Comparison of ENCODE assay signal across 10 cellular contexts in the genomic region with DNA sequence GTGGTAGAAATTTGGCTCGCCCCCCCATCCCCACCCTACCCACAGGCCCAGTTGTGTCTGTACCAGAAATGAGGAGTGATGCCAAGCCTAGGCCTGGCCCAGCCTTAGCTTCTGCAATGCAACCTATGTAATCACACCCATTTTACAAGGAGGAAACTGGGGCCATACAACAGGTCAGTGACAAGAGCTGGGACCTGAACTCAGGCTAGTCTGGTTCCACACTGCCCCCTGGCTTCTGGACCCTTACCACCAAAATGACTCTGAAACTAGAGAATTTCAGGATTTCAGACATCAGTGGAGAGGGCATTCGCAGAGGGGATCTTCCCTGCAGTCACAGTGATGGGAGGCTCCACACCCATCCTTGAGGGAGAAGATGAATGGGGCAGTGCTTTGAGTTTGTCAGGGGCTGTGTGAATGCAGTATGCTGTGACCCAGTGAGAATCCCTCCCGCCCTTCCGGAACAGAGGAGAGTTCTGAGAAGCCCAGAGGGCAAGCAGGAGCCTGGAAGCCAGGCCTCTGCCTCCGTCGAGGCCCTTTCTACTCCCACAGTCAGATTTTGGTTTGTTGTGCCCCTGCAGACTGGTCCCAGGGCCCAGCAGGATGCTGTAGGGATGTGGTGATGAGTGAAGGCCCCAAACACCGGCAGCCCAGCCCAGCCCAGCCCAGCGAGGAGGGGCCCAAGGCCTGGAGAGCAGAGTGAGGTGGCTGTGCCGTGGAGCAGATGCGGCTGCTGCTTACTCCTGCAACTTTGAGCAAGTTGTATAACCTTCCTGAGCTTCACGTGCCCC.
A peak's percentile ranks its signal among the peaks of the same experiment; 100 is the strongest.
DNase-seq lines count a peak whose midpoint lies in the region; ATAC-seq and TF ChIP-seq lines count a peak whose summit lies in the region.
"Had no signal": no experiment of that assay in that cellular context is flagged by ENCODE, and none has a peak within 500 bp of the region (broad histone marks: within the 10 kb centered on the region; RNA-seq: fewer than 3 reads in every experiment).

No MANE protein-coding gene starts in this region.

- no peak overlapping the region for H3K4me3 ChIP-seq in fibroblast of pulmonary artery (replicated peaks; ENCODE audit: low read depth, low read length)
- no peak overlapping the region for H3K4me3 ChIP-seq in rectal smooth muscle tissue (ENCODE audit: low read length)

- H3K9ac ChIP-seq in rectal smooth muscle tissue (ENCODE audit: low read length): no peak overlapping the region

- peaks cover 21% of the 10 kb centered on the region for H3K4me1 ChIP-seq in rectal smooth muscle tissue (ENCODE audit: control insufficient read depth, insufficient read depth, low read length)

- peak; percentile 13 for DNase-seq in NCI-H1092 treated with DMSO at 0.1 percent for 48 hours (lab: John Stamatoyannopoulos, UW)
- DNase-seq in NCI-H1092 (lab: John Stamatoyannopoulos, UW): no peak
- DNase-seq in RPMI8226: peak; percentile 13
- DNase-seq in fibroblast of pulmonary artery (ENCODE audit: low read depth): no peak
- DNase-seq in pons (ENCODE audit: low spot score): no peak
- DNase-seq: naive B cell had no signal

- TF ChIP-seq CTCF in fibroblast of pulmonary artery (IDR thresholded peaks at IDR 0.05; ENCODE audit: low read length, missing control alignments): peak; percentile 24

- peaks cover 20% of the 10 kb centered on the region for H3K36me3 ChIP-seq in rectal smooth muscle tissue (ENCODE audit: control insufficient read depth, insufficient read depth, low read length)

- H3K27me3 ChIP-seq in rectal smooth muscle tissue (ENCODE audit: control insufficient read depth, insufficient read depth, low read length): no peaks in the 10 kb centered on the region
- H3K27me3 ChIP-seq: BLaER1 treated with 17β-estradiol and CSF1 and Interleukin-3, amounts not matched to agents 10 nM and 100 nM had no signal

- H3K27ac ChIP-seq in rectal smooth muscle tissue (ENCODE audit: low read depth, low read length): peak overlapping the region; percentile 68

- ATAC-seq in HG02623 (IDR thresholded peaks at IDR 0.05; ENCODE audit: unreplicated experiment) (no peak), GM18867 (IDR thresholded peaks at IDR 0.05; ENCODE audit: unreplicated experiment) (no peak)

Comparison
In these comparisons a context has a peak if more than half of its experiments do, and no peak if none do; other contexts are left out.
1. DNase-seq: peak in NCI-H1092 treated with DMSO at 0.1 percent for 48 hours (single experiment) and RPMI8226 (single experiment); none in NCI-H1092 (single experiment), fibroblast of pulmonary artery (single experiment) and pons (single experiment).